ENCODE assay signal across 15 cellular contexts in genomic region chr6:44113396-44113795, GRCh38. TPM values are rescaled to one million over a fixed set of nuclear protein-coding genes. Genes with fewer than 3 reads are reported as not detected.
A peak's percentile ranks its signal among the peaks of the same experiment; 100 is the strongest.
DNase-seq lines count a peak whose midpoint lies in the region; ATAC-seq and TF ChIP-seq lines count a peak whose summit lies in the region.
"Had no signal": no experiment of that assay in that cellular context is flagged by ENCODE, and none has a peak within 500 bp of the region (broad histone marks: within the 10 kb centered on the region; RNA-seq: fewer than 3 reads in every experiment).

No MANE protein-coding gene starts in this region.

- H3K4me1 Mint-ChIP-seq in HFFc6 (ENCODE audit: low read depth), result peaks cover 36% of the 10 kb centered on the region

- H3K4ac ChIP-seq in mesenchymal stem cell (ENCODE audit: low read depth in 1 of 2, low read length in 2 of 2), result no peak overlapping the region

- H3K27me3 ChIP-seq in mesenchymal stem cell (ENCODE audit: control insufficient read depth in 1 of 2, insufficient read depth in 1 of 2, low read length in 2 of 2) (no peaks in the 10 kb centered on the region), aorta (ENCODE audit: control insufficient read depth in 1 of 2, insufficient read depth in 2 of 2, low read length in 1 of 2) (no peaks in the 10 kb centered on the region)
- H3K27me3 ChIP-seq: BLaER1 had no signal

- no peak overlapping the region for H2AFZ ChIP-seq in mesenchymal stem cell (ENCODE audit: low read depth, low read length)

- H3K36me3 ChIP-seq in mesenchymal stem cell (ENCODE audit: control insufficient read depth in 1 of 2, insufficient read depth in 2 of 2, low read depth in 1 of 2, low read length in 2 of 2) (peaks cover 38 to 62% of the 10 kb centered on the region in 2 experiments), aorta (ENCODE audit: control insufficient read depth in 1 of 2, insufficient read depth in 2 of 2, low read length in 1 of 2) (peaks cover 2 to 4% of the 10 kb centered on the region in 2 donors)

- intact Hi-C loops in aorta (cut with DNase I), result no loop called here

- no peaks in the 10 kb centered on the region for H3K27me3 Mint-ChIP-seq in HFFc6 (ENCODE audit: insufficient read depth)
- H3K27me3 Mint-ChIP-seq: activated naive CD8-positive, alpha-beta T cell treated with anti-CD3 and anti-CD28 coated beads, Interleukin-2, amount 50 U/mL, for 24 hours had no signal

- H3K4me1 ChIP-seq in mesenchymal stem cell (ENCODE audit: control insufficient read depth, insufficient read depth, low read depth, low read length) (peaks cover 34% of the 10 kb centered on the region), aorta (ENCODE audit: control insufficient read depth in 1 of 2, insufficient read depth in 2 of 2, low read length in 2 of 2) (peaks cover 4 to 5% of the 10 kb centered on the region in 2 donors)

- H3K9me3 ChIP-seq in mesenchymal stem cell (ENCODE audit: control insufficient read depth, low read length), result no peaks in the 10 kb centered on the region
- no peaks in the 10 kb centered on the region for H3K9me3 ChIP-seq in aorta (ENCODE audit: control insufficient read depth, low read length)
- H3K9me3 ChIP-seq: BLaER1 had no signal

- H4K91ac ChIP-seq in mesenchymal stem cell (ENCODE audit: low read length), result no peak overlapping the region

- DNase-seq in AG09309 (ENCODE audit: low read depth), result no peak
- no peak for DNase-seq in HFFc6
- no peak for DNase-seq in cardiac fibroblast (ENCODE audit: low read depth in 2 of 2)
- DNase-seq in mesenchymal stem cell, result no peak
- no peak for DNase-seq in aorta
- no peak for DNase-seq in HuH-7.5 (ENCODE audit: low spot score)
- DNase-seq in GM10266 (ENCODE audit: extremely low spot score), result no peak
- no peak for DNase-seq in occipital lobe (lab: John Stamatoyannopoulos, UW)
- DNase-seq: activated CD8-positive, alpha-beta memory T cell treated with anti-CD3 and anti-CD28 coated beads, Interleukin-2, amount 50 U/mL, for 4 hours; activated naive CD8-positive, alpha-beta T cell treated with anti-CD3 and anti-CD28 coated beads, Interleukin-2, amount 50 U/mL, for 24 hours; effector CD4-positive, alpha-beta T cell; stimulated activated CD4-positive, alpha-beta T cell treated with anti-CD3 and anti-CD28 coated beads, Interleukin-2, amount 100 ng/mL, for 24 hours had no signal

- H3K4me2 ChIP-seq in mesenchymal stem cell (ENCODE audit: low read length, poor library complexity, severe bottlenecking), result no peak overlapping the region
- H3K4me2 ChIP-seq: BLaER1 had no signal

- H3K9ac ChIP-seq in mesenchymal stem cell (ENCODE audit: low read length), result no peak overlapping the region
- H3K9ac ChIP-seq: BLaER1 had no signal

- no peak overlapping the region for H4K8ac ChIP-seq in mesenchymal stem cell (ENCODE audit: low read length)

- no peak overlapping the region for H3K27ac Mint-ChIP-seq in HFFc6
- H3K27ac Mint-ChIP-seq: activated naive CD8-positive, alpha-beta T cell treated with anti-CD3 and anti-CD28 coated beads, Interleukin-2, amount 50 U/mL, for 24 hours; stimulated activated effector memory CD8-positive, alpha-beta T cell treated with anti-CD3 and anti-CD28 coated beads, Interleukin-12 subunit alpha, Interleukin-12 subunit beta, amount 100 ng/mL, for 72 hours had no signal

- ATAC-seq in aorta (ENCODE audit: low FRiP score), result no peak
- ATAC-seq: activated naive CD8-positive, alpha-beta T cell treated with anti-CD3 and anti-CD28 coated beads, Interleukin-2, amount 50 U/mL, for 24 hours; stimulated activated effector memory CD8-positive, alpha-beta T cell treated with anti-CD3 and anti-CD28 coated beads, Interleukin-12 subunit alpha, Interleukin-12 subunit beta, amount 100 ng/mL, for 72 hours had no signal

- no peak overlapping the region for H2BK15ac ChIP-seq in mesenchymal stem cell (ENCODE audit: low read depth, poor library complexity, severe bottlenecking)

- no peak overlapping the region for H3K23ac ChIP-seq in mesenchymal stem cell (ENCODE audit: low read length in 2 of 2)

- no peak overlapping the region for H3K4me3 Mint-ChIP-seq in HFFc6
- H3K4me3 Mint-ChIP-seq: activated naive CD8-positive, alpha-beta T cell treated with anti-CD3 and anti-CD28 coated beads, Interleukin-2, amount 50 U/mL, for 24 hours; stimulated activated effector memory CD8-positive, alpha-beta T cell treated with anti-CD3 and anti-CD28 coated beads, Interleukin-12 subunit alpha, Interleukin-12 subunit beta, amount 100 ng/mL, for 72 hours had no signal

- H3K9me3 Mint-ChIP-seq in HFFc6, result no peaks in the 10 kb centered on the region
- H3K9me3 Mint-ChIP-seq: activated naive CD8-positive, alpha-beta T cell treated with anti-CD3 and anti-CD28 coated beads, Interleukin-2, amount 50 U/mL, for 24 hours; stimulated activated effector memory CD8-positive, alpha-beta T cell treated with anti-CD3 and anti-CD28 coated beads, Interleukin-12 subunit alpha, Interleukin-12 subunit beta, amount 100 ng/mL, for 72 hours had no signal

- H3K27ac ChIP-seq in mesenchymal stem cell (ENCODE audit: low read length, poor library complexity, severe bottlenecking) (no peak overlapping the region), aorta (ENCODE audit: low read depth in 1 of 2, low read length in 2 of 2) (no peak overlapping the region)
- H3K27ac ChIP-seq: BLaER1 had no signal

- H3K36me3 Mint-ChIP-seq in HFFc6 (ENCODE audit: low read depth), result peaks cover 39% of the 10 kb centered on the region

- TF ChIP-seq CTCF in AG09309 (IDR thresholded peaks at IDR 0.05; ENCODE audit: control insufficient read depth, insufficient read depth, low read depth, low read length, missing control alignments) (peak; percentile 11), HFFc6 (IDR thresholded peaks at IDR 0.05) (peak; percentile 53), cardiac fibroblast (IDR thresholded peaks at IDR 0.05; ENCODE audit: low read depth, low read length) (peak; percentile 19), GM10266 (IDR thresholded peaks at IDR 0.05; ENCODE audit: control insufficient read depth, insufficient read depth, low read depth, missing control alignments) (no peak)

- no peak overlapping the region for H2BK5ac ChIP-seq in mesenchymal stem cell (ENCODE audit: low read depth, low read length, poor library complexity, severe bottlenecking)

- H2AK5ac ChIP-seq in mesenchymal stem cell (ENCODE audit: low read length, severe bottlenecking), result peak overlapping the region; percentile 21

- H3K79me1 ChIP-seq in mesenchymal stem cell (replicated peaks; ENCODE audit: low read length, poor library complexity, severe bottlenecking), result peaks cover 33% of the 10 kb centered on the region

- no peak overlapping the region for H2BK12ac ChIP-seq in mesenchymal stem cell (ENCODE audit: low read length in 2 of 2)

- H2BK120ac ChIP-seq in mesenchymal stem cell (ENCODE audit: low read depth, low read length), result no peak overlapping the region

- no peak overlapping the region for H3K14ac ChIP-seq in mesenchymal stem cell (ENCODE audit: low read length in 2 of 2)

- no peak overlapping the region for H3K4me3 ChIP-seq in AG09309 (ENCODE audit: control insufficient read depth, low read depth, low read length)
- no peak overlapping the region for H3K4me3 ChIP-seq in cardiac fibroblast (replicated peaks in 1 of 2; ENCODE audit: low read depth in 2 of 2, low read length in 2 of 2)
- no peak overlapping the region for H3K4me3 ChIP-seq in mesenchymal stem cell (ENCODE audit: insufficient read depth in 1 of 2, low read depth in 1 of 2, low read length in 2 of 2)
- no peak overlapping the region for H3K4me3 ChIP-seq in aorta (ENCODE audit: low read length in 2 of 2)
- H3K4me3 ChIP-seq: BLaER1 had no signal

- WGBS in mesenchymal stem cell, result 65% methylated on average over 2 of the region's 2 CpGs
- 29 to 31% methylated on average over 2 of the region's 2 CpGs for WGBS in aorta, 2 donors

- no peak overlapping the region for H3K18ac ChIP-seq in mesenchymal stem cell (ENCODE audit: low read depth in 1 of 2, low read length in 2 of 2)

RNA-seq across cellular contexts. Expression of gene MRPL14, which starts 13.9 kb away (rescaled TPM):
- total RNA-seq in HFFc6 (2021; fragmentation: NEBNext Ultra II Directional; extraction: Animal tissue kit (Norgen Biotek cat#: 25700)), result 10 to 100 TPM; 50.9 to 64.2 (median 56.0) TPM
- polyA plus RNA-seq in mesenchymal stem cell (2013, experiment 1 of 2), result 59.8 TPM
- polyA plus RNA-seq in mesenchymal stem cell (2013, experiment 2 of 2), result 63.5 TPM
- total RNA-seq in aorta, result 10 to 100 TPM; 24.6 to 24.9 TPM
- polyA plus RNA-seq in aorta, result 10 to 100 TPM; 39.0 to 40.3 TPM
- total RNA-seq in occipital lobe, result 34.6 TPM

RNA-seq across cellular contexts. Expression of gene TMEM63B, which starts 14.0 kb away (rescaled TPM):
- 10 to 100 TPM; 38.3 to 55.1 (median 44.7) TPM for total RNA-seq in HFFc6 (2021; fragmentation: NEBNext Ultra II Directional; extraction: Animal tissue kit (Norgen Biotek cat#: 25700))
- polyA plus RNA-seq in mesenchymal stem cell (2013, experiment 1 of 2), result 28.7 TPM
- polyA plus RNA-seq in mesenchymal stem cell (2013, experiment 2 of 2), result 27.8 TPM
- total RNA-seq in aorta (10 to 100 TPM; 16.0 to 23.5 TPM), occipital lobe (41.3 TPM)
- polyA plus RNA-seq in aorta, result 10 to 100 TPM in 1 of 2 donors, 1 to 10 TPM in 1; 6.1 to 15.0 TPM

RNA-seq across cellular contexts. Expression of gene CAPN11, which starts 45.2 kb away (rescaled TPM):
- total RNA-seq in HFFc6 (2021; fragmentation: NEBNext Ultra II Directional; extraction: Animal tissue kit (Norgen Biotek cat#: 25700)), result not detected
- not detected for polyA plus RNA-seq in mesenchymal stem cell (2013, experiment 1 of 2)
- not detected for polyA plus RNA-seq in mesenchymal stem cell (2013, experiment 2 of 2)
- total RNA-seq in aorta, result 1 to 10 TPM in 1 of 2 donors, under 1 TPM in 1; 0.81 to 2.2 TPM
- polyA plus RNA-seq in aorta, result under 1 TPM in 1 of 2 donors, not detected in 1; 0.46 TPM
- not detected for total RNA-seq in occipital lobe
- total RNA-seq: RPMI7951 had no signal
